ENCODE assay signal across 6 cellular contexts in the genomic region with DNA sequence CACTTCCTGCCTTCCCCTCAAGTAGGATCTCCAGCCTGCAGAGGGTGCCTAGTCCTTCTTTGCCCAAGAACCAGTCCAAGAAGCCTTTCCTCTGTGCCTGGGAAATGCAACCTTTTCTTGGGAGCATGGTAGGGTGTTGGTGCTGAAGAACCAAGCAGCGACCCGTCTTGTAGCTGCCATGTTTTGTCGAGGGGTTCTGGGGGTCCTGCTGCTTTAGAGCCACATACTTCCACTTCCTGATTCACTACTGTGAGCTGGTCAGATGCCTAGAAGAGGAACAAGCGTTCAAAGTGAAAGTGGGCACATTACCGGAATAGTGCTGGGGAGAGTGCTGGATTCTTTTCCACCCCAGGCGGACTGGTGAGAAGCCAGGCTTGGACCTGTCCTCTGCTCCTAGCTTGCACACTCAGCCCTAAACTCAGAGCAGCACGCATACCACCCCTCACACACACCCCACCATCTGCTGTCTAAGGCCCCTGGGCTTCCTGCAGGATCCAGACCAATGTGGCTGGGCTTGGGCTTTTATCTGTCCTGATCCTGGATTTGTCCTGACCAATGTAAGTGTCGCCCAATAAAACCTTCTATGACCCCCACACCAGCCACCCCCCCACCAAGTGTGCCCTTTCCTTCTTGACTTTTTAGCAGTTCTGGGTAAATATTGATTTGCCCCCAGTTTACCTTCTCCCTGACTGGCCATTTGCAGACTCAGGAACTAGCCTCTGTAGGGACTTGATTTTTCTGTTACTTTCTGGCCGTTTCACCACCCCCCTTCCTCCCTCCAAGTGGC. TPM values are rescaled to one million over a fixed set of nuclear protein-coding genes. Genes with fewer than 3 reads are reported as not detected.
DNase-seq lines count a peak whose midpoint lies in the region; ATAC-seq and TF ChIP-seq lines count a peak whose summit lies in the region.

No MANE protein-coding gene starts in this region.

- H3K27me3 ChIP-seq in Caco-2 (replicated peaks; ENCODE audit: control insufficient read depth, insufficient read depth, low read length) (peaks cover 2% of the 10 kb centered on the region), PC-3 (ENCODE audit: low read length) (no peaks in the 10 kb centered on the region)

- H3K36me3 ChIP-seq in Caco-2 (ENCODE audit: control insufficient read depth, insufficient read depth, low read length): no peaks in the 10 kb centered on the region
- 0 out of 2 replicates have a peak, but pooled peaks cover 6% of the 10 kb centered on the region for H3K36me3 ChIP-seq in PC-3 (ENCODE audit: low read depth, low read length)

- H3K9me3 ChIP-seq in Caco-2 (no peaks in the 10 kb centered on the region), PC-3 (ENCODE audit: low read length) (no peaks in the 10 kb centered on the region)

- H3K4me3 Mint-ChIP-seq in Caco-2 (ENCODE audit: unreplicated experiment): peak overlapping the region; percentile 84

- H3K9me3 Mint-ChIP-seq in Caco-2 (ENCODE audit: unreplicated experiment): no peaks in the 10 kb centered on the region

- CTCF ChIA-PET in Caco-2 (lab: Charles Lee): no interaction called here
- CTCF ChIA-PET in PC-3 (lab: Charles Lee): interaction anchor here (2.2 kb wide), 1 partner anchor 404 kb away, joined by 29 read pairs; no protein-coding TSS in a partner anchor

- H3K27ac ChIP-seq in PC-3 (ENCODE audit: low read length): peak overlapping the region; percentile 92

- peaks cover 95% of the 10 kb centered on the region for H3K79me2 ChIP-seq in PC-3 (ENCODE audit: low read length)

- intact Hi-C loops in Caco-2 (cut with micrococcal nuclease; ENCODE audit: unreplicated experiment): loop anchor here (2.0 kb wide), 1 partner anchor 403 kb away; no protein-coding TSS in a partner anchor
- intact Hi-C loops in PC-3 (cut with micrococcal nuclease): loop anchor here (5.0 kb wide), 1 partner anchor 34 kb away; a partner anchor contains a TSS

- H3K36me3 Mint-ChIP-seq in Caco-2 (ENCODE audit: insufficient read depth, unreplicated experiment): no peaks in the 10 kb centered on the region

- ATAC-seq in PC-3: peak; percentile 1; the same call in 1 of the 2 replicates
- ATAC-seq in left lobe of liver: peak; percentile 50

- H3K4me1 Mint-ChIP-seq in Caco-2 (ENCODE audit: low read depth, unreplicated experiment): no peaks in the 10 kb centered on the region

- BruUV-seq in Caco-2 (replicated peaks; lab: Mats Ljungman, UMichigan) (no TSS peak), PC-3 (replicated peaks; lab: Mats Ljungman, UMichigan) (no TSS peak)

- no peaks in the 10 kb centered on the region for H3K9me2 ChIP-seq in PC-3 (replicated peaks; ENCODE audit: low read length)

- H3K27me3 Mint-ChIP-seq in Caco-2 (ENCODE audit: insufficient read depth, unreplicated experiment): peaks cover 16% of the 10 kb centered on the region

- H3K27ac Mint-ChIP-seq in Caco-2 (ENCODE audit: unreplicated experiment): no peak overlapping the region

- DNase-seq in Caco-2 (no peak), PC-3 (peak; percentile 41), left lobe of liver (ENCODE audit: low spot score) (peak; percentile 38), HuH-7 (ENCODE audit: low spot score) (no peak), SHP77 treated with DMSO at 0.1 percent for 48 hours (lab: John Stamatoyannopoulos, UW) (no peak)
- no peak for DNase-seq in activated CD4-positive, CD25-positive, alpha-beta regulatory T cell (lab: John Stamatoyannopoulos, UW)

- H3K4me1 ChIP-seq in Caco-2 (peaks cover 8% of the 10 kb centered on the region), PC-3 (ENCODE audit: insufficient read depth, low read length) (peaks cover 30% of the 10 kb centered on the region)

- TF ChIP-seq CTCF in Caco-2 (IDR thresholded peaks at IDR 0.05; ENCODE audit: insufficient read depth in 1 of 2, low read depth in 1 of 2, low read length in 1 of 2, severe bottlenecking in 1 of 2, unreplicated experiment in 1 of 2): no peak
- no peak for TF ChIP-seq CTCF in PC-3 (conservative IDR thresholded peaks at IDR 0.05; ENCODE audit: low read depth, low read length)

- peak overlapping the region; percentile 91 for H3K9ac ChIP-seq in PC-3 (ENCODE audit: low read length)

- POLR2A ChIA-PET in Caco-2 (lab: Charles Lee): no interaction called here
- POLR2A ChIA-PET in PC-3 (lab: Charles Lee; ENCODE audit: unreplicated experiment): interaction anchor here (0.9 kb wide), 1 partner anchor 539 kb away, joined by 3 read pairs; no protein-coding TSS in a partner anchor

- peaks cover 11% of the 10 kb centered on the region; the same call in 1 of the 2 replicates for H4K20me1 ChIP-seq in PC-3 (ENCODE audit: low read length)

- no peaks in the 10 kb centered on the region for H3F3A ChIP-seq in PC-3 (ENCODE audit: low read length, unreplicated experiment)

- peak overlapping the region; percentile 77; the same call in 1 of the 2 replicates for H2AFZ ChIP-seq in PC-3 (ENCODE audit: low read length)

- peak overlapping the region; percentile 94 for H3K4me2 ChIP-seq in PC-3 (ENCODE audit: low read length)

- no peak overlapping the region for H3K4me3 ChIP-seq in Caco-2 (ENCODE audit: low read depth, low read length)
- peak overlapping the region; percentile 75 for H3K4me3 ChIP-seq in PC-3 (ENCODE audit: low read length)

RNA-seq across cellular contexts. Expression of a gene that starts 1.5 kb away (rescaled TPM):
- total RNA-seq in Caco-2 (2022) (0.68 and 1.3 TPM in 2 replicates), PC-3 (2014; rRNA removed) (12.1 and 14.9 TPM in 2 replicates), left lobe of liver (0.03 TPM)

RNA-seq across cellular contexts. Expression of a gene that starts 16.4 kb away (rescaled TPM):
- 0.53 and 0.73 TPM in 2 replicates for total RNA-seq in Caco-2 (2022)
- 26.6 and 31.4 TPM in 2 replicates for total RNA-seq in PC-3 (2014; rRNA removed)
- total RNA-seq in left lobe of liver: not detected

RNA-seq across cellular contexts. Expression of a gene that starts 27.3 kb away (rescaled TPM):
- 7.8 and 9.5 TPM in 2 replicates for total RNA-seq in Caco-2 (2022)
- total RNA-seq in PC-3 (2014; rRNA removed): 36.0 and 46.1 TPM in 2 replicates
- 0.10 TPM for total RNA-seq in left lobe of liver

RNA-seq across cellular contexts. Expression of a gene that starts 36.1 kb away (rescaled TPM):
- total RNA-seq in Caco-2 (2022): 14.4 and 16.7 TPM in 2 replicates
- 69.0 and 85.3 TPM in 2 replicates for total RNA-seq in PC-3 (2014; rRNA removed)
- total RNA-seq in left lobe of liver: not detected

RNA-seq across cellular contexts. Expression of a gene that starts 41.2 kb away (rescaled TPM):
- total RNA-seq in Caco-2 (2022) (not detected in 2 replicates), PC-3 (2014; rRNA removed) (0.33 and 0.35 TPM in 2 replicates), left lobe of liver (not detected)

Comparison
In these comparisons a context has a peak if more than half of its experiments do, and no peak if none do; other contexts are left out.
1. DNase-seq: peak in PC-3 (single experiment) and left lobe of liver (single experiment); none in Caco-2 (0 of 2), HuH-7 (single experiment), SHP77 treated with DMSO at 0.1 percent for 48 hours (single experiment) and activated CD4-positive, CD25-positive, alpha-beta regulatory T cell (0 of 4).
2. RNA of a gene that starts 16.4 kb away (total RNA-seq): 26.6 to 31.4 TPM in PC-3; 0.53 to 0.73 TPM in Caco-2 and not detected in left lobe of liver (single experiment); every median in the first group is over 10 times any median in the second.